9 cellular contexts compared by ENCODE assay signal in genomic region chr2:224837558-224837957, GRCh38.
DNase-seq lines count a peak whose midpoint lies in the region; ATAC-seq and TF ChIP-seq lines count a peak whose summit lies in the region.
"Had no signal": no experiment of that assay in that cellular context is flagged by ENCODE, and none has a peak within 500 bp of the region (broad histone marks: within the 10 kb centered on the region; RNA-seq: fewer than 3 reads in every experiment).

No MANE protein-coding gene starts in this region.

- peak; percentile 63 for DNase-seq in AG08396 (ENCODE audit: low spot score)
- peak; percentile 52 for DNase-seq in HFF-Myc (ENCODE audit: extremely low read depth, low read depth)
- peak; percentile 80 for DNase-seq in astrocyte of the hippocampus (ENCODE audit: low read depth, low spot score)
- peak; percentile 91 for DNase-seq in kidney tubule cell (ENCODE audit: low spot score)
- DNase-seq in putamen (ENCODE audit: low spot score) = no peak
- no peak for DNase-seq in substantia nigra (lab: John Stamatoyannopoulos, UW)
- DNase-seq: DMS153 had no signal

- H3K27ac ChIP-seq in substantia nigra (ENCODE audit: low read depth, low read length, poor library complexity, severe bottlenecking) = no peak overlapping the region

- ATAC-seq in HG02885 (IDR thresholded peaks at IDR 0.05; ENCODE audit: poor library complexity, unreplicated experiment) (no peak), GM21528 (IDR thresholded peaks at IDR 0.05; ENCODE audit: low FRiP score, unreplicated experiment) (no peak)

- TF ChIP-seq CTCF in HFF-Myc (IDR thresholded peaks at IDR 0.05; ENCODE audit: low read depth, low read length, missing control alignments) = no peak

- H3K4me3 ChIP-seq in HFF-Myc (replicated peaks; ENCODE audit: low read depth, low read length) = no peak overlapping the region

Comparison
In these comparisons a context has a peak if more than half of its experiments do, and no peak if none do; other contexts are left out.
1. DNase-seq: peak in AG08396 (single experiment), HFF-Myc (single experiment), astrocyte of the hippocampus (single experiment) and kidney tubule cell (single experiment); none in putamen (single experiment) and substantia nigra (0 of 49).